8 cellular contexts compared by ENCODE assay signal in genomic region chr4:77157859-77158486, GRCh38. TPM values are rescaled to one million over a fixed set of nuclear protein-coding genes. Genes with fewer than 3 reads are reported as not detected.
A peak's percentile ranks its signal among the peaks of the same experiment; 100 is the strongest.
DNase-seq lines count a peak whose midpoint lies in the region; ATAC-seq and TF ChIP-seq lines count a peak whose summit lies in the region.

No MANE protein-coding gene starts in this region.

- H3K27me3 Mint-ChIP-seq in nephron progenitor cell (ENCODE audit: low read depth, poor library complexity): no peaks in the 10 kb centered on the region

- peak overlapping the region; percentile 51 for H3K27ac Mint-ChIP-seq in nephron progenitor cell

- peak overlapping the region; percentile 83 for H3K27ac ChIP-seq in KOPT-K1 (ENCODE audit: low read depth, low read length, poor library complexity, severe bottlenecking)

- peaks cover 42% of the 10 kb centered on the region for H3K36me3 ChIP-seq in KOPT-K1 (ENCODE audit: insufficient read depth, low read length)

- no peaks in the 10 kb centered on the region for H3K9me3 Mint-ChIP-seq in nephron progenitor cell

- H3K9me3 ChIP-seq in KOPT-K1 (ENCODE audit: insufficient read depth, low read length, poor library complexity, severe bottlenecking): no peaks in the 10 kb centered on the region

- H3K4me3 Mint-ChIP-seq in nephron progenitor cell: peak overlapping the region; percentile 94

- peak; percentile 57 for ATAC-seq in GM21825 (IDR thresholded peaks at IDR 0.05; ENCODE audit: unreplicated experiment)

- TF ChIP-seq CTCF in fibroblast of the aortic adventitia (IDR thresholded peaks at IDR 0.05; ENCODE audit: insufficient read depth, low read length): no peak
- no peak for TF ChIP-seq CTCF in nephron progenitor cell (IDR thresholded peaks at IDR 0.05)

- peaks cover 43% of the 10 kb centered on the region for H3K36me3 Mint-ChIP-seq in nephron progenitor cell (ENCODE audit: low read depth)

- H3K4me3 ChIP-seq in fibroblast of the aortic adventitia (ENCODE audit: low read depth, low read length): peak overlapping the region; percentile 97

- H3K4me1 Mint-ChIP-seq in nephron progenitor cell: peaks cover 64% of the 10 kb centered on the region

- DNase-seq in DMS53 (lab: John Stamatoyannopoulos, UW) (peak; percentile 89), RPMI8226 (peak; percentile 55), fibroblast of the aortic adventitia (ENCODE audit: low read depth) (peak; percentile 81), nephron progenitor cell (peak; percentile 89)
- peak; percentile 53 for DNase-seq in activated effector memory CD4-positive, alpha-beta T cell treated with Interleukin-2 at 50 U/mL for 16 hours
- peak; percentile 60 for DNase-seq in stimulated activated naive CD4-positive, alpha-beta T cell treated with Interleukin-2 at 50 U/mL for 16 hours (lab: John Stamatoyannopoulos, UW)

RNA-seq across cellular contexts. Expression of gene CCNG2, which starts 1.0 kb away (rescaled TPM):
- total RNA-seq in fibroblast of the aortic adventitia (ENCODE audit: low replicate concordance): 22.8 and 63.8 TPM in 2 replicates

Comparison
In these comparisons a context has a peak if more than half of its experiments do, and no peak if none do; other contexts are left out.
1. Peak in every context shown above with its lines: DNase-seq, ATAC-seq, H3K4me3 ChIP-seq and H3K27ac ChIP-seq.